1 cellular context compared by ENCODE assay signal in genomic region chr2:100603945-100604633, GRCh38.
TF ChIP-seq lines count a peak whose summit lies in the region.

No MANE protein-coding gene starts in this region.

TF ChIP-seq in GM23338, 12 proteins besides CTCF, POLR2A, EP300 and RAD21 (continued from another document):
- no peak for TF ChIP-seq REST (IDR thresholded peaks at IDR 0.05; ENCODE audit: unreplicated experiment)
